15 cellular contexts compared by ENCODE assay signal in the genomic region with DNA sequence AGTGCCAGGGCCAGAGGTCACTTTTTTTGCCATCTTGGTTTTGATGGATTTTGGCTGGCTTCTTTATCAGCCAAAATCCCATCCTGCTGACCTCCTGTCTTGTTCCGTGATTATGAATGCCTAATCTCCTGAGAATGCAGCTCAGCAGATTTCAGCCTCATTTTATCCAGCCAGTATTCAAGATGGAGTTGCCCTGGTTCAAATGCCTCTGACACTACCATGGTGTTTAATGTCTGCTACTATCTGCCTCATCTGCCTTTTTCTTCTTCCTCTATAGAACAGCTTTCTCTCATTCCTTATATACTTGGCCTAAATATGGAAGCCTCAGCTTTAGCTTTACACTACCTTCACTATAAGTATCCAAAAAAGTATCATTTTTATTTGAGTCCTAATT. TPM values are rescaled to one million over a fixed set of nuclear protein-coding genes. Genes with fewer than 3 reads are reported as not detected.
DNase-seq lines count a peak whose midpoint lies in the region; ATAC-seq and TF ChIP-seq lines count a peak whose summit lies in the region.
"Had no signal": no experiment of that assay in that cellular context is flagged by ENCODE, and none has a peak within 500 bp of the region (broad histone marks: within the 10 kb centered on the region; RNA-seq: fewer than 3 reads in every experiment).

No MANE protein-coding gene starts in this region.

- peak overlapping the region; percentile 46 for H3K4me3 ChIP-seq in ACC112 (ENCODE audit: low read depth, low read length)
- peak overlapping the region; percentile 74 for H3K4me3 ChIP-seq in adipocyte (ENCODE audit: low read length)
- peak overlapping the region; percentile 18; the same call in 1 of the 2 replicates for H3K4me3 ChIP-seq in iPS-20b (ENCODE audit: low read length)
- H3K4me3 ChIP-seq in trophoblast cell (ENCODE audit: low read depth, low read length): no peak overlapping the region
- H3K4me3 ChIP-seq: A549 had no signal

- H3K27ac Mint-ChIP-seq in CD4-positive, alpha-beta T cell: no peak overlapping the region

- CTCF ChIA-PET in CD4-positive, alpha-beta T cell (lab: Charles Lee): no interaction called here

- DNase-seq in adipocyte (ENCODE audit: low read depth) (no peak), trophoblast cell (no peak), NCI-H1930 (lab: John Stamatoyannopoulos, UW) (no peak), GM19238 (ENCODE audit: insufficient read length, low spot score) (no peak), activated T-cell treated with anti-CD3 and anti-CD28 coated beads for 4 hours (no peak)
- no peak for DNase-seq in CD4-positive, alpha-beta T cell
- DNase-seq: DMS53, KG1, NCI-H1048, NCI-H446, SHP77 had no signal

- no peaks in the 10 kb centered on the region for H3K79me2 ChIP-seq in ACC112 (ENCODE audit: control insufficient read depth, insufficient read depth, low read length, unreplicated experiment)
- H3K79me2 ChIP-seq in trophoblast cell (ENCODE audit: control insufficient read depth, insufficient read depth, low read length, poor library complexity): no peaks in the 10 kb centered on the region

- H3K27me3 ChIP-seq in ACC112 (ENCODE audit: insufficient read depth, low read length) (no peaks in the 10 kb centered on the region), adipocyte (replicated peaks; ENCODE audit: control insufficient read depth, insufficient read depth, low read length) (no peaks in the 10 kb centered on the region), iPS-20b (ENCODE audit: insufficient read depth, low read length) (no peaks in the 10 kb centered on the region), trophoblast cell (ENCODE audit: insufficient read depth, low read length) (no peaks in the 10 kb centered on the region)
- no peaks in the 10 kb centered on the region for H3K27me3 ChIP-seq in CD4-positive, alpha-beta T cell (ENCODE audit: control insufficient read depth, insufficient read depth, low read length)

- H3K4me1 Mint-ChIP-seq in CD4-positive, alpha-beta T cell (ENCODE audit: low read depth): no peaks in the 10 kb centered on the region

- no peak for TF ChIP-seq CTCF in CD4-positive, alpha-beta T cell (IDR thresholded peaks at IDR 0.05)

- no peak overlapping the region for H3K4me2 ChIP-seq in trophoblast cell (ENCODE audit: low read length)
- H3K4me2 ChIP-seq: A549 had no signal

- H2BK5ac ChIP-seq in trophoblast cell (ENCODE audit: low read depth, low read length, poor library complexity): no peak overlapping the region

- H3K4me1 ChIP-seq in ACC112 (ENCODE audit: control insufficient read depth, insufficient read depth, low read length, unreplicated experiment) (peaks cover 8% of the 10 kb centered on the region), adipocyte (ENCODE audit: control insufficient read depth, insufficient read depth, low read length) (peaks cover 17% of the 10 kb centered on the region), iPS-20b (ENCODE audit: insufficient read depth, low read length) (peaks cover 7% of the 10 kb centered on the region; the same call in 1 of the 2 replicates), trophoblast cell (ENCODE audit: control insufficient read depth in 1 of 2, insufficient read depth in 2 of 2, low read length in 2 of 2) (no peaks in the 10 kb centered on the region)
- H3K4me1 ChIP-seq: A549 had no signal

- WGBS in trophoblast cell (ENCODE audit: extremely low coverage, insufficient coverage, insufficient read length): no CpG with 5 or more reads among the region's 1 CpG

- intact Hi-C loops in CD4-positive, alpha-beta T cell (cut with DNase I, micrococcal nuclease): no loop called here

- peak overlapping the region; percentile 35 for H2AFZ ChIP-seq in ACC112 (ENCODE audit: low read length, unreplicated experiment)
- no peak overlapping the region for H2AFZ ChIP-seq in trophoblast cell (ENCODE audit: insufficient read depth, low read length, poor library complexity)

- H2AK5ac ChIP-seq in trophoblast cell (ENCODE audit: low read length): no peak overlapping the region

- no peak overlapping the region for H3K4me3 Mint-ChIP-seq in CD4-positive, alpha-beta T cell

- H3K9ac ChIP-seq in adipocyte (ENCODE audit: low read length): peak overlapping the region; percentile 60
- H3K9ac ChIP-seq in iPS-20b (ENCODE audit: low read depth, low read length): no peak overlapping the region; the same call in 1 of the 2 replicates
- no peak overlapping the region for H3K9ac ChIP-seq in trophoblast cell (ENCODE audit: low read length)

- no peak overlapping the region for H3K4ac ChIP-seq in trophoblast cell (ENCODE audit: low read depth, low read length)

- H3K27ac ChIP-seq in ACC112 (ENCODE audit: low read depth, low read length) (peak overlapping the region; percentile 24; the same call in 1 of the 2 replicates), iPS-20b (ENCODE audit: low read length) (peak overlapping the region; percentile 46), trophoblast cell (ENCODE audit: low read depth, low read length) (no peak overlapping the region)
- H3K27ac ChIP-seq in CD4-positive, alpha-beta T cell (ENCODE audit: low read depth, low read length): no peak overlapping the region
- H3K27ac ChIP-seq: A549 had no signal

- ATAC-seq in CD4-positive, alpha-beta T cell (ENCODE audit: poor library complexity): no peak
- ATAC-seq: A549, Panc1 had no signal

- H4K12ac ChIP-seq in trophoblast cell (ENCODE audit: low read depth, low read length): no peak overlapping the region

- H3K23ac ChIP-seq in trophoblast cell (ENCODE audit: low read length): no peak overlapping the region

- H3K27me3 Mint-ChIP-seq in CD4-positive, alpha-beta T cell: no peaks in the 10 kb centered on the region

- H3K9me3 Mint-ChIP-seq in CD4-positive, alpha-beta T cell: peaks cover 2% of the 10 kb centered on the region

- H3K36me3 Mint-ChIP-seq in CD4-positive, alpha-beta T cell (ENCODE audit: low read depth): peaks cover 10% of the 10 kb centered on the region

- H3K14ac ChIP-seq in trophoblast cell (ENCODE audit: low read length): no peak overlapping the region

- H4K91ac ChIP-seq in trophoblast cell (ENCODE audit: low read depth, low read length): no peak overlapping the region

- POLR2A ChIA-PET in CD4-positive, alpha-beta T cell (lab: Charles Lee): no interaction called here

- H4K8ac ChIP-seq in trophoblast cell (ENCODE audit: low read depth, low read length): no peak overlapping the region

- H3K36me3 ChIP-seq in ACC112 (ENCODE audit: insufficient read depth, low read length) (no peaks in the 10 kb centered on the region), adipocyte (ENCODE audit: control insufficient read depth, insufficient read depth, low read length, severe bottlenecking) (peaks cover 5% of the 10 kb centered on the region), iPS-20b (ENCODE audit: insufficient read depth, low read depth, low read length) (no peaks in the 10 kb centered on the region), trophoblast cell (ENCODE audit: control insufficient read depth in 1 of 2, insufficient read depth in 2 of 2, low read length in 2 of 2) (no peaks in the 10 kb centered on the region)

- H2BK120ac ChIP-seq in trophoblast cell (ENCODE audit: insufficient read depth, low read length, poor library complexity): no peak overlapping the region

- H3K79me1 ChIP-seq in trophoblast cell (ENCODE audit: low read length): no peaks in the 10 kb centered on the region

- no peak overlapping the region for H2BK12ac ChIP-seq in trophoblast cell (ENCODE audit: low read length)

- peaks cover under 1% of the 10 kb centered on the region for H3K9me3 ChIP-seq in adipocyte (ENCODE audit: control insufficient read depth, low read length)
- peaks cover under 1% of the 10 kb centered on the region; the same call in 1 of the 2 replicates for H3K9me3 ChIP-seq in iPS-20b (ENCODE audit: insufficient read depth, low read depth, low read length)
- H3K9me3 ChIP-seq in trophoblast cell (ENCODE audit: insufficient read depth, low read depth, low read length): no peaks in the 10 kb centered on the region
- H3K9me3 ChIP-seq in CD4-positive, alpha-beta T cell (ENCODE audit: control insufficient read depth, low read length): no peaks in the 10 kb centered on the region

- peak overlapping the region; percentile 30 for H3K18ac ChIP-seq in trophoblast cell (ENCODE audit: low read length)

RNA-seq across cellular contexts. Expression of gene ACER3, which starts 50.7 kb away (rescaled TPM):
- polyA plus RNA-seq in trophoblast cell (2013): 15.8 and 15.9 TPM in 2 replicates
- 1 to 10 TPM; 6.4 to 7.0 TPM for total RNA-seq in CD4-positive, alpha-beta T cell

Comparison
In these comparisons a context has a peak if more than half of its experiments do, and no peak if none do; other contexts are left out.
1. H3K27ac ChIP-seq: peak in ACC112 (single experiment) and iPS-20b (single experiment); none in trophoblast cell (single experiment) and CD4-positive, alpha-beta T cell (single experiment).